In the genomic region with DNA sequence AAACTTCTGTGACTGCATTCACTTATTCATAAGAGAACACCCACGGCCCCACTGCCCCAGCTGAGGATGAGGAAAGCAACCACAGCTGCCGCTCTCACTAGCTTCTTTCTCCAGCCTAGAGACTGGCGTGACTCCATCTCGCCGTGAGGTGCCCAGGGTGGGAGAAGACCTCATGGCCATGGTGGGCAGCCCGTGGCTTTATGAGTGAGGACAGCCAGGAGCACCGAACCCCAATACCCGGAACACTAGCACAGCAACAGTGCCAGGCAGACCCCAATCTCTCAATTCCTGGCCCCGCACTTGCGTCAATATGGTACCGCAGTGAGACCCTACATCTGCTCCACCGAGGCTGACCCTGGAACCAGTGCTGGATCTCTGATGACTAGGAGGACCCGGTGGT, we compare ENCODE assay signal across 25 cellular contexts.
"Had no signal": no experiment of that assay in that cellular context is flagged by ENCODE, and none has a peak within 500 bp of the region (broad histone marks: within the 10 kb centered on the region; RNA-seq: fewer than 3 reads in every experiment).

No MANE protein-coding gene starts in this region.

- H3K27me3 ChIP-seq: dorsolateral prefrontal cortex, thyroid gland had no signal

- H3K4me1 ChIP-seq: prostate gland, thyroid gland had no signal

- H3K27ac ChIP-seq: dorsolateral prefrontal cortex, parathyroid adenoma, prostate gland, thyroid gland had no signal

- H3K9me3 ChIP-seq: mucosa of descending colon, prostate gland, thyroid gland had no signal

- H3K9me3 Mint-ChIP-seq: mesothelial cell of epicardium; naive B cell; natural killer cell treated with Interleukin-12 subunit alpha and Interleukin-12 subunit beta and Interleukin-15 and Interleukin-18, amount 100 ng/mL, for 72 hours; neural crest cell; stimulated activated naive CD8-positive, alpha-beta T cell treated with anti-CD3 and anti-CD28 coated beads, Interleukin-15, amount 100 ng/mL, for 72 hours had no signal

- H3K4me1 Mint-ChIP-seq: immature natural killer cell, mesothelial cell of epicardium, naive B cell had no signal

- H3K27ac Mint-ChIP-seq: immature natural killer cell, mesothelial cell of epicardium, naive B cell had no signal

- H3K36me3 ChIP-seq: prostate gland, thyroid gland had no signal

- H3K4me3 Mint-ChIP-seq: immature natural killer cell; mesothelial cell of epicardium; naive B cell; natural killer cell treated with Interleukin-12 subunit alpha and Interleukin-12 subunit beta and Interleukin-15 and Interleukin-18, amount 100 ng/mL, for 72 hours; neural crest cell; stimulated activated naive CD8-positive, alpha-beta T cell treated with anti-CD3 and anti-CD28 coated beads, Interleukin-15, amount 100 ng/mL, for 72 hours had no signal

- DNase-seq: cortex of kidney; effector CD4-positive, alpha-beta T cell; hypothalamus; immature natural killer cell; islet precursor cell; mesenchymal stem cell; mucosa of descending colon; naive B cell; right cardiac atrium; small intestine; stimulated activated CD4-positive, alpha-beta T cell treated with anti-CD3 and anti-CD28 coated beads, Interleukin-12 subunit alpha, Interleukin-12 subunit beta, amount 100 ng/mL, for 4 hours; stimulated activated CD4-positive, alpha-beta T cell treated with anti-CD3 and anti-CD28 coated beads, Interleukin-1b, Interleukin-23, amount 100 ng/mL, for 48 hours; stimulated activated CD4-positive, alpha-beta T cell treated with anti-CD3 and anti-CD28 coated beads, Interleukin-4, amount 100 ng/mL, for 1 hour; stimulated activated CD8-positive, alpha-beta memory T cell treated with anti-CD3 and anti-CD28 coated beads, Interleukin-4, amount 100 ng/mL, for 48 hours; stimulated activated naive CD4-positive, alpha-beta T cell; stimulated activated naive CD8-positive, alpha-beta T cell treated with anti-CD3 and anti-CD28 coated beads, Interleukin-15, amount 100 ng/mL, for 72 hours; thyroid gland; trophoblast cell had no signal

- H3K36me3 Mint-ChIP-seq: immature natural killer cell; mesothelial cell of epicardium; naive B cell; natural killer cell treated with Interleukin-12 subunit alpha and Interleukin-12 subunit beta and Interleukin-15 and Interleukin-18, amount 100 ng/mL, for 72 hours had no signal

- ATAC-seq: left lobe of liver; mucosa of descending colon; natural killer cell treated with Interleukin-12 subunit alpha and Interleukin-12 subunit beta and Interleukin-15 and Interleukin-18, amount 100 ng/mL, for 72 hours; right cardiac atrium; stimulated activated naive CD8-positive, alpha-beta T cell treated with anti-CD3 and anti-CD28 coated beads, Interleukin-15, amount 100 ng/mL, for 72 hours had no signal

- H3K4me3 ChIP-seq: dorsolateral prefrontal cortex, mucosa of descending colon, prostate gland, thyroid gland had no signal
